Comparison of ENCODE assay signal across 21 cellular contexts in genomic region chr17:35235289-35235688, GRCh38. TPM values are rescaled to one million over a fixed set of nuclear protein-coding genes. Genes with fewer than 3 reads are reported as not detected.
DNase-seq lines count a peak whose midpoint lies in the region; ATAC-seq and TF ChIP-seq lines count a peak whose summit lies in the region.
"Had no signal": no experiment of that assay in that cellular context is flagged by ENCODE, and none has a peak within 500 bp of the region (broad histone marks: within the 10 kb centered on the region; RNA-seq: fewer than 3 reads in every experiment).

No MANE protein-coding gene starts in this region.

- H3K27me3 ChIP-seq in CD8-positive, alpha-beta memory T cell (ENCODE audit: insufficient read depth, low read length, poor library complexity, severe bottlenecking), result no peaks in the 10 kb centered on the region
- H3K27me3 ChIP-seq: BLaER1 had no signal

- no peak for DNase-seq in activated T-cell treated with anti-CD3 and anti-CD28 coated beads, Interleukin-2, amount 50 U/mL, for 72 hours
- no peak for DNase-seq in activated T-cell treated with anti-CD3 and anti-CD28 coated beads, Interleukin-2, amount 50 U/mL, for 1 hour
- DNase-seq in CD8-positive, alpha-beta memory T cell, result no peak
- DNase-seq in activated naive CD8-positive, alpha-beta T cell treated with anti-CD3 and anti-CD28 coated beads, Interleukin-2, amount 10 ng/mL, durations not matched to agents 7 days and 5 days, result no peak
- DNase-seq in stimulated activated naive CD8-positive, alpha-beta T cell treated with anti-CD3 and anti-CD28 coated beads, Interleukin-15, amount 100 ng/mL, for 72 hours, result no peak
- DNase-seq in glutamatergic neuron, result no peak
- DNase-seq in EL, result no peak
- DNase-seq: DMS 273 treated with DMSO at 0.1 percent for 48 hours, DND-41, KBM-7, MV-4-11, NCI-H1694 treated with DMSO at 0.1 percent for 48 hours, NCI-H2107, NCI-H510A, NCI-H748 treated with DMSO at 0.1 percent for 48 hours, SHP77 had no signal

- POLR2A ChIA-PET in CD8-positive, alpha-beta memory T cell (lab: Charles Lee), result interaction anchor here (0.5 to 1.1 kb wide), 3 partner anchors 21 to 1253 kb away, joined by 3 to 6 read pairs (median 5); no protein-coding TSS in a partner anchor
- POLR2A ChIA-PET in activated naive CD8-positive, alpha-beta T cell treated with anti-CD3 and anti-CD28 coated beads, Interleukin-2, amount 10 ng/mL, durations not matched to agents 7 days and 5 days (lab: Charles Lee), result interaction anchor here (0.9 to 10.5 kb wide), 5 partner anchors 8 to 64 kb away, joined by 3 to 179 read pairs (median 4); no protein-coding TSS in a partner anchor

- H3K4me3 Mint-ChIP-seq in activated T-cell treated with anti-CD3 and anti-CD28 coated beads, Interleukin-2, amount 50 U/mL, for 72 hours, result peak overlapping the region; percentile 35
- H3K4me3 Mint-ChIP-seq in CD8-positive, alpha-beta memory T cell, result peak overlapping the region in 4 of 7 donors; percentile 19 to 58 (median 40)
- H3K4me3 Mint-ChIP-seq in activated naive CD8-positive, alpha-beta T cell treated with anti-CD3 and anti-CD28 coated beads, Interleukin-2, amount 10 ng/mL, durations not matched to agents 7 days and 5 days, result peak overlapping the region; percentile 5
- H3K4me3 Mint-ChIP-seq in stimulated activated naive CD8-positive, alpha-beta T cell treated with anti-CD3 and anti-CD28 coated beads, Interleukin-15, amount 100 ng/mL, for 72 hours, result peak overlapping the region in 1 of 2 donors; percentile 59
- no peak overlapping the region for H3K4me3 Mint-ChIP-seq in glutamatergic neuron (ENCODE audit: unreplicated experiment)

- no peaks in the 10 kb centered on the region for H3K9me3 Mint-ChIP-seq in activated T-cell treated with anti-CD3 and anti-CD28 coated beads, Interleukin-2, amount 50 U/mL, for 72 hours
- H3K9me3 Mint-ChIP-seq in CD8-positive, alpha-beta memory T cell, result no peaks in the 10 kb centered on the region
- H3K9me3 Mint-ChIP-seq in activated naive CD8-positive, alpha-beta T cell treated with anti-CD3 and anti-CD28 coated beads, Interleukin-2, amount 10 ng/mL, durations not matched to agents 7 days and 5 days, result peaks cover 6% of the 10 kb centered on the region
- H3K9me3 Mint-ChIP-seq in stimulated activated naive CD8-positive, alpha-beta T cell treated with anti-CD3 and anti-CD28 coated beads, Interleukin-15, amount 100 ng/mL, for 72 hours, result peaks cover 5 to 8% of the 10 kb centered on the region in 2 donors
- no peaks in the 10 kb centered on the region for H3K9me3 Mint-ChIP-seq in glutamatergic neuron (ENCODE audit: unreplicated experiment)

- peaks cover 73% of the 10 kb centered on the region for H3K4me1 Mint-ChIP-seq in activated T-cell treated with anti-CD3 and anti-CD28 coated beads, Interleukin-2, amount 50 U/mL, for 72 hours (ENCODE audit: low read depth)
- H3K4me1 Mint-ChIP-seq in CD8-positive, alpha-beta memory T cell, result peaks cover 66 to 88% (median 67%) of the 10 kb centered on the region in 3 donors
- H3K4me1 Mint-ChIP-seq in activated naive CD8-positive, alpha-beta T cell treated with anti-CD3 and anti-CD28 coated beads, Interleukin-2, amount 10 ng/mL, durations not matched to agents 7 days and 5 days, result peaks cover 57% of the 10 kb centered on the region
- peaks cover 95% of the 10 kb centered on the region for H3K4me1 Mint-ChIP-seq in stimulated activated naive CD8-positive, alpha-beta T cell treated with anti-CD3 and anti-CD28 coated beads, Interleukin-15, amount 100 ng/mL, for 72 hours
- H3K4me1 Mint-ChIP-seq in glutamatergic neuron (ENCODE audit: low read depth, unreplicated experiment), result no peaks in the 10 kb centered on the region

- no peaks in the 10 kb centered on the region for H3K9me3 ChIP-seq in CD8-positive, alpha-beta memory T cell (ENCODE audit: low read length)
- H3K9me3 ChIP-seq: BLaER1 had no signal

- peak overlapping the region; percentile 1 for H3K4me3 ChIP-seq in CD8-positive, alpha-beta memory T cell (ENCODE audit: low read length)
- H3K4me3 ChIP-seq: BLaER1 had no signal

- no peaks in the 10 kb centered on the region for H3K36me3 ChIP-seq in CD8-positive, alpha-beta memory T cell (ENCODE audit: insufficient read depth, low read length)
- H3K36me3 ChIP-seq: BLaER1 had no signal

- ATAC-seq in activated T-cell treated with anti-CD3 and anti-CD28 coated beads, Interleukin-2, amount 50 U/mL, for 72 hours (replicated peaks in 1 of 2), result peak; percentile 28 to 49
- ATAC-seq in activated naive CD8-positive, alpha-beta T cell treated with anti-CD3 and anti-CD28 coated beads, Interleukin-2, amount 10 ng/mL, durations not matched to agents 7 days and 5 days (ENCODE audit: low read depth), result peak; percentile 8
- peak; percentile 27 for ATAC-seq in stimulated activated naive CD8-positive, alpha-beta T cell treated with anti-CD3 and anti-CD28 coated beads, Interleukin-15, amount 100 ng/mL, for 72 hours
- ATAC-seq: HepG2 had no signal

- no peak overlapping the region for H3K27ac Mint-ChIP-seq in activated T-cell treated with anti-CD3 and anti-CD28 coated beads, Interleukin-2, amount 50 U/mL, for 72 hours
- peak overlapping the region in 6 of 8 donors; percentile 62 to 98 (median 85) for H3K27ac Mint-ChIP-seq in CD8-positive, alpha-beta memory T cell
- H3K27ac Mint-ChIP-seq in activated naive CD8-positive, alpha-beta T cell treated with anti-CD3 and anti-CD28 coated beads, Interleukin-2, amount 10 ng/mL, durations not matched to agents 7 days and 5 days, result peak overlapping the region; percentile 56
- H3K27ac Mint-ChIP-seq in stimulated activated naive CD8-positive, alpha-beta T cell treated with anti-CD3 and anti-CD28 coated beads, Interleukin-15, amount 100 ng/mL, for 72 hours, result peak overlapping the region in 1 of 2 donors; percentile 19
- H3K27ac Mint-ChIP-seq in glutamatergic neuron (ENCODE audit: unreplicated experiment), result no peak overlapping the region

- no peak for TF ChIP-seq CTCF in glutamatergic neuron (IDR thresholded peaks at IDR 0.05; ENCODE audit: partially characterized antibody, unreplicated experiment)

- CTCF ChIA-PET in CD8-positive, alpha-beta memory T cell (lab: Charles Lee), result interaction anchor here (1.0 to 1.7 kb wide), 2 partner anchors 58 to 304 kb away, joined by 3 to 7 read pairs; no protein-coding TSS in a partner anchor

- H3K36me3 Mint-ChIP-seq in activated T-cell treated with anti-CD3 and anti-CD28 coated beads, Interleukin-2, amount 50 U/mL, for 72 hours (ENCODE audit: insufficient read depth in 2 of 2), result peaks cover 0 to 1% of the 10 kb centered on the region in 2 donors
- H3K36me3 Mint-ChIP-seq in CD8-positive, alpha-beta memory T cell, result peaks cover 5 to 13% (median 12%) of the 10 kb centered on the region in 3 donors
- peaks cover 50% of the 10 kb centered on the region for H3K36me3 Mint-ChIP-seq in activated naive CD8-positive, alpha-beta T cell treated with anti-CD3 and anti-CD28 coated beads, Interleukin-2, amount 10 ng/mL, durations not matched to agents 7 days and 5 days
- H3K36me3 Mint-ChIP-seq in glutamatergic neuron (ENCODE audit: unreplicated experiment), result no peaks in the 10 kb centered on the region

- H3K4me1 ChIP-seq in CD8-positive, alpha-beta memory T cell (ENCODE audit: insufficient read depth, low read length), result peaks cover 66% of the 10 kb centered on the region

- H3K27me3 Mint-ChIP-seq in activated T-cell treated with anti-CD3 and anti-CD28 coated beads, Interleukin-2, amount 50 U/mL, for 72 hours (ENCODE audit: low read depth), result no peaks in the 10 kb centered on the region
- no peaks in the 10 kb centered on the region for H3K27me3 Mint-ChIP-seq in CD8-positive, alpha-beta memory T cell
- no peaks in the 10 kb centered on the region for H3K27me3 Mint-ChIP-seq in activated naive CD8-positive, alpha-beta T cell treated with anti-CD3 and anti-CD28 coated beads, Interleukin-2, amount 10 ng/mL, durations not matched to agents 7 days and 5 days
- H3K27me3 Mint-ChIP-seq in stimulated activated naive CD8-positive, alpha-beta T cell treated with anti-CD3 and anti-CD28 coated beads, Interleukin-15, amount 100 ng/mL, for 72 hours, result no peaks in the 10 kb centered on the region
- peaks cover 4% of the 10 kb centered on the region for H3K27me3 Mint-ChIP-seq in glutamatergic neuron (ENCODE audit: unreplicated experiment)

- H3K27ac ChIP-seq in CD8-positive, alpha-beta memory T cell (ENCODE audit: low read depth, low read length), result no peak overlapping the region
- H3K27ac ChIP-seq: BLaER1 had no signal

RNA-seq across cellular contexts. Expression of gene SLFN5, which starts 7.6 kb away (rescaled TPM):
- total RNA-seq in activated T-cell treated with anti-CD3 and anti-CD28 coated beads, Interleukin-2, amount 50 U/mL, for 72 hours, result 10 to 100 TPM; 53.8 to 70.3 TPM
- total RNA-seq in CD8-positive, alpha-beta memory T cell, result 10 to 100 TPM; 28.6 to 30.2 TPM
- 158 TPM for polyA plus RNA-seq in CD8-positive, alpha-beta memory T cell
- 100 to 1,000 TPM; 239 to 249 TPM for total RNA-seq in activated naive CD8-positive, alpha-beta T cell treated with anti-CD3 and anti-CD28 coated beads, Interleukin-2, amount 10 ng/mL, durations not matched to agents 7 days and 5 days
- 16.8 TPM for total RNA-seq in glutamatergic neuron (ENCODE audit: unreplicated experiment)

RNA-seq across cellular contexts. Expression of gene SLC35G3, which starts 41.1 kb away (rescaled TPM):
- not detected for total RNA-seq in activated T-cell treated with anti-CD3 and anti-CD28 coated beads, Interleukin-2, amount 50 U/mL, for 72 hours
- total RNA-seq in CD8-positive, alpha-beta memory T cell, result not detected
- polyA plus RNA-seq in CD8-positive, alpha-beta memory T cell, result not detected
- total RNA-seq in activated naive CD8-positive, alpha-beta T cell treated with anti-CD3 and anti-CD28 coated beads, Interleukin-2, amount 10 ng/mL, durations not matched to agents 7 days and 5 days, result not detected
- not detected for total RNA-seq in glutamatergic neuron (ENCODE audit: unreplicated experiment)
- total RNA-seq: A673, H4, HepG2, RPMI7951 had no signal
- polyA plus RNA-seq: HepG2 had no signal

Comparison
In these comparisons a context has a peak if more than half of its experiments do, and no peak if none do; other contexts are left out.
1. H3K27ac Mint-ChIP-seq: peak in CD8-positive, alpha-beta memory T cell (6 of 8) and activated naive CD8-positive, alpha-beta T cell treated with anti-CD3 and anti-CD28 coated beads, Interleukin-2, amount 10 ng/mL, durations not matched to agents 7 days and 5 days (single experiment); none in activated T-cell treated with anti-CD3 and anti-CD28 coated beads, Interleukin-2, amount 50 U/mL, for 72 hours (single experiment) and glutamatergic neuron (single experiment).
2. Peak in every context shown above with its lines, with median percentiles within 50 percentile points of each other: ATAC-seq.